In the genomic region with DNA sequence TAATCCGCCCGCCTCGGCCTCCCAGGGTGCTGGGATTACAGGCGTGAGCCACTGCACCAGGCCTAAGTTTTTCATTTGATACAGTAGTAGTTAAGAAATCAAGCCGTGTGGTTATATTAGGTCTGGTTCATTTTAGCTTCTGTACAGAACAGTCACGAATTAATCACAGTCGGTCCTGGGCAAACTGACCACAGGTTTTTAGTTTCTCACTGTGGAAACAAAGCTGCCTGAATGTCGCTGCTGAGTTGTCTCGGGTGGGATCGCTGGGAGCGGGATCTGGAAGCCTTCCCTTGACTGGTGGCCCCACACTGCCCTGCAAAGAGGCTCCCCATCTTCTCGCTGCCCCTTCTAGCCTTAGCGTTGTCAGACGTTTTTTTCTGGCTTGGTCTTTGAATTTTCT, we compare ENCODE assay signal across 16 cellular contexts.
"Had no signal": no experiment of that assay in that cellular context is flagged by ENCODE, and none has a peak within 500 bp of the region (broad histone marks: within the 10 kb centered on the region; RNA-seq: fewer than 3 reads in every experiment).

No MANE protein-coding gene starts in this region.

- H3K4me1 Mint-ChIP-seq: mesothelial cell of epicardium had no signal

- H3K27me3 Mint-ChIP-seq: activated CD4-positive, alpha-beta T cell treated with anti-CD3 and anti-CD28 coated beads for 36 hours; activated CD8-positive, alpha-beta T cell treated with anti-CD3 and anti-CD28 coated beads for 36 hours; activated naive CD8-positive, alpha-beta T cell treated with anti-CD3 and anti-CD28 coated beads, Interleukin-2, amount 50 U/mL, for 24 hours had no signal

- H3K4me3 Mint-ChIP-seq: activated CD4-positive, alpha-beta T cell treated with anti-CD3 and anti-CD28 coated beads for 36 hours; activated CD8-positive, alpha-beta T cell treated with anti-CD3 and anti-CD28 coated beads for 36 hours; activated naive CD8-positive, alpha-beta T cell treated with anti-CD3 and anti-CD28 coated beads, Interleukin-2, amount 50 U/mL, for 24 hours; activated T-cell treated with anti-CD3 and anti-CD28 coated beads, Interleukin-2, amount 50 U/mL, for 72 hours; mesothelial cell of epicardium had no signal

- H3K9me3 Mint-ChIP-seq: activated CD8-positive, alpha-beta T cell treated with anti-CD3 and anti-CD28 coated beads for 36 hours; activated naive CD8-positive, alpha-beta T cell treated with anti-CD3 and anti-CD28 coated beads, Interleukin-2, amount 50 U/mL, for 24 hours; activated T-cell treated with anti-CD3 and anti-CD28 coated beads, Interleukin-2, amount 50 U/mL, for 72 hours; mesothelial cell of epicardium had no signal

- DNase-seq: activated CD4-positive, alpha-beta T cell treated with anti-CD3 and anti-CD28 coated beads for 36 hours; activated CD8-positive, alpha-beta memory T cell treated with anti-CD3 and anti-CD28 coated beads, Interleukin-2, amount 50 U/mL, for 4 hours; activated CD8-positive, alpha-beta T cell treated with anti-CD3 and anti-CD28 coated beads for 36 hours; activated naive CD8-positive, alpha-beta T cell treated with anti-CD3 and anti-CD28 coated beads, Interleukin-2, amount 50 U/mL, for 24 hours; activated T-cell treated with anti-CD3 and anti-CD28 coated beads, Interleukin-2, amount 50 U/mL, for 72 hours; central memory CD4-positive, alpha-beta T cell; cortex of kidney; effector CD8-positive, alpha-beta T cell; hypothalamus; kidney glomerular epithelial cell; lower lobe of right lung; posterior cingulate gyrus; stimulated activated naive CD4-positive, alpha-beta T cell treated with Interleukin-2 at 50 U/mL for 16 hours; trophoblast cell had no signal

- ATAC-seq: activated CD4-positive, alpha-beta T cell treated with anti-CD3 and anti-CD28 coated beads for 36 hours; activated CD8-positive, alpha-beta T cell treated with anti-CD3 and anti-CD28 coated beads for 36 hours; activated naive CD8-positive, alpha-beta T cell treated with anti-CD3 and anti-CD28 coated beads, Interleukin-2, amount 50 U/mL, for 24 hours; activated T-cell treated with anti-CD3 and anti-CD28 coated beads, Interleukin-2, amount 50 U/mL, for 72 hours; lower lobe of right lung; right cardiac atrium had no signal

- H3K27ac Mint-ChIP-seq: activated CD4-positive, alpha-beta T cell treated with anti-CD3 and anti-CD28 coated beads for 36 hours; activated CD8-positive, alpha-beta T cell treated with anti-CD3 and anti-CD28 coated beads for 36 hours; activated naive CD8-positive, alpha-beta T cell treated with anti-CD3 and anti-CD28 coated beads, Interleukin-2, amount 50 U/mL, for 24 hours; activated T-cell treated with anti-CD3 and anti-CD28 coated beads, Interleukin-2, amount 50 U/mL, for 72 hours; mesothelial cell of epicardium had no signal
